28 cellular contexts compared by ENCODE assay signal in genomic region chr13:99737456-99737855, GRCh38.
"Had no signal": no experiment of that assay in that cellular context is flagged by ENCODE, and none has a peak within 500 bp of the region (broad histone marks: within the 10 kb centered on the region; RNA-seq: fewer than 3 reads in every experiment).

No MANE protein-coding gene starts in this region.

- H3K36me3 Mint-ChIP-seq: activated naive CD8-positive, alpha-beta T cell; WTC11 had no signal

- H3K36me3 ChIP-seq: cardiac muscle cell, colonic mucosa, esophagus squamous epithelium, gastroesophageal sphincter had no signal

- H3K9me3 ChIP-seq: colonic mucosa, esophagus squamous epithelium, gastroesophageal sphincter had no signal

- H3K4me1 Mint-ChIP-seq: activated T-helper 17 cell treated with anti-CD3 and anti-CD28 coated beads, Interleukin-2, amount 50 U/mL, for 72 hours had no signal

- H3K4me1 ChIP-seq: colonic mucosa had no signal

- H3K27ac Mint-ChIP-seq: activated CD4-positive, alpha-beta memory T cell treated with anti-CD3 and anti-CD28 coated beads, Interleukin-2, amount 10 ng/mL, durations not matched to agents 7 days and 5 days; activated CD4-positive, alpha-beta T cell treated with anti-CD3 and anti-CD28 coated beads, Interleukin-2, amount 10 ng/mL, durations not matched to agents 7 days and 5 days; activated naive CD8-positive, alpha-beta T cell; activated T-cell treated with anti-CD3 and anti-CD28 coated beads, Interleukin-2, amount 50 U/mL, for 24 hours; activated T-helper 17 cell treated with anti-CD3 and anti-CD28 coated beads, Interleukin-2, amount 50 U/mL, for 72 hours; WTC11 had no signal

- H3K27me3 Mint-ChIP-seq: activated naive CD8-positive, alpha-beta T cell; activated T-cell treated with anti-CD3 and anti-CD28 coated beads, Interleukin-2, amount 50 U/mL, for 24 hours; activated T-helper 17 cell treated with anti-CD3 and anti-CD28 coated beads, Interleukin-2, amount 50 U/mL, for 72 hours had no signal

- DNase-seq: activated CD4-positive, alpha-beta memory T cell treated with anti-CD3 and anti-CD28 coated beads, Interleukin-2, amount 10 ng/mL, durations not matched to agents 7 days and 5 days; activated CD4-positive, alpha-beta T cell treated with anti-CD3 and anti-CD28 coated beads for 1 hour; activated CD4-positive, alpha-beta T cell treated with anti-CD3 and anti-CD28 coated beads for 4 hours; activated CD4-positive, alpha-beta T cell treated with anti-CD3 and anti-CD28 coated beads, Interleukin-2, amount 10 ng/mL, durations not matched to agents 7 days and 5 days; activated CD4-positive, alpha-beta T cell treated with anti-CD3 and anti-CD28 coated beads, Interleukin-2, amount 50 U/mL, for 4 hours; activated CD8-positive, alpha-beta memory T cell treated with anti-CD3 and anti-CD28 coated beads, Interleukin-2, amount 50 U/mL, for 48 hours; activated effector memory CD4-positive, alpha-beta T cell treated with Interleukin-2 at 50 U/mL for 16 hours; activated gamma-delta T cell treated with Interleukin-2 at 50 U/mL for 16 hours; activated naive CD4-positive, alpha-beta T cell treated with anti-CD3 and anti-CD28 coated beads, Interleukin-2, amount 50 U/mL, for 16 hours; activated naive CD4-positive, alpha-beta T cell treated with Interleukin-2 at 50 U/mL for 16 hours; activated T-cell treated with anti-CD3 and anti-CD28 coated beads for 4 hours; activated T-cell treated with anti-CD3 and anti-CD28 coated beads, Interleukin-2, amount 50 U/mL, for 24 hours; amniotic stem cell; anterior cingulate cortex; central memory CD4-positive, alpha-beta T cell; cerebellar nuclear complex; colonic mucosa; effector CD8-positive, alpha-beta T cell; esophagus squamous epithelium; foreskin melanocyte; T-helper 2 cell had no signal

- H3K4me3 Mint-ChIP-seq: activated CD4-positive, alpha-beta memory T cell treated with anti-CD3 and anti-CD28 coated beads, Interleukin-2, amount 10 ng/mL, durations not matched to agents 7 days and 5 days; activated CD4-positive, alpha-beta T cell treated with anti-CD3 and anti-CD28 coated beads, Interleukin-2, amount 10 ng/mL, durations not matched to agents 7 days and 5 days; activated naive CD8-positive, alpha-beta T cell; activated T-cell treated with anti-CD3 and anti-CD28 coated beads, Interleukin-2, amount 50 U/mL, for 24 hours; activated T-helper 17 cell treated with anti-CD3 and anti-CD28 coated beads, Interleukin-2, amount 50 U/mL, for 72 hours; WTC11 had no signal

- H3K4me3 ChIP-seq: cardiac muscle cell, colonic mucosa, esophagus squamous epithelium, gastroesophageal sphincter had no signal

- ATAC-seq: activated T-helper 17 cell treated with anti-CD3 and anti-CD28 coated beads, Interleukin-2, amount 50 U/mL, for 72 hours; gastroesophageal sphincter; WTC11 had no signal

- H3K9me3 Mint-ChIP-seq: activated CD4-positive, alpha-beta memory T cell treated with anti-CD3 and anti-CD28 coated beads, Interleukin-2, amount 10 ng/mL, durations not matched to agents 7 days and 5 days; activated CD4-positive, alpha-beta T cell treated with anti-CD3 and anti-CD28 coated beads, Interleukin-2, amount 10 ng/mL, durations not matched to agents 7 days and 5 days; activated T-cell treated with anti-CD3 and anti-CD28 coated beads, Interleukin-2, amount 50 U/mL, for 24 hours; activated T-helper 17 cell treated with anti-CD3 and anti-CD28 coated beads, Interleukin-2, amount 50 U/mL, for 72 hours; WTC11 had no signal

- H3K27ac ChIP-seq: cardiac muscle cell, colonic mucosa, epithelial cell of prostate, esophagus squamous epithelium, gastroesophageal sphincter, VCaP had no signal

- H3K27me3 ChIP-seq: cardiac muscle cell, colonic mucosa, esophagus squamous epithelium, gastroesophageal sphincter had no signal
